In the genomic region with DNA sequence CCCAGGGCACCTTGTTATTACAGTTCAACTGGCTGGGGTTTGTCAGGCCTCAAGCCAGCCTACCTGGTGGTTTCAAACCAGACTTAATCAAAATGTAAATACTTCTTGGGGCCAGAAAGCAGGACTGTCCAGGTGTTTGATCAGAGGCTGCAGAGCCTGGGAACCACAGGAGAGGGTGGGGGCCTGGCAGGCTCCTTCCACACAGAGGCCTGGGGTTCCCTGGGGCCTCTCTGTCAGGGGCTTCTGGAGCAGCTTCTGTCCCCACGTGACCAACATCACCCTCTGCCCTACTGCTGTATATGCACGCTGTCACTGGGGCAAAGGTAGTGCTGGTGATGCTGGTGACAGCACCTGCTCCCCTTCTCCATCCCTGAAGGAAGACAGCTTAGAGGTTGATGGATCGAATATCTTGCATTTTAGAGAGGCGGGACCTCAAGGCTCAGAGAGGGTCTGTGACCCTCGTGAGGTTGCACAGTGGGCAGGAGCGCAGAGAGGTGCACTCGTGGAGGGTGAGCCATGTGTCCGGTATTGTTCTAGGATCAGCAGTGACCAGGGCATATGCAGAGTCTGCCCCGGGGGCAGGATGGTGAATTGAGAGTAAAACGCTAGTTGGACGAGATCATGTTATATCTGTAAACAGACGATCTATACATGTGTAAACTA, we compare ENCODE assay signal across 12 cellular contexts.
DNase-seq lines count a peak whose midpoint lies in the region; ATAC-seq and TF ChIP-seq lines count a peak whose summit lies in the region.
"Had no signal": no experiment of that assay in that cellular context is flagged by ENCODE, and none has a peak within 500 bp of the region (broad histone marks: within the 10 kb centered on the region; RNA-seq: fewer than 3 reads in every experiment).

No MANE protein-coding gene starts in this region.

- no peaks in the 10 kb centered on the region for H3K27me3 ChIP-seq in CD4-positive, alpha-beta T cell (ENCODE audit: control insufficient read depth, insufficient read depth, low read length)
- no peaks in the 10 kb centered on the region for H3K27me3 ChIP-seq in body of pancreas
- no peaks in the 10 kb centered on the region for H3K27me3 ChIP-seq in foreskin keratinocyte
- H3K27me3 ChIP-seq: left lung had no signal

- peak overlapping the region; percentile 94 for H3K27ac Mint-ChIP-seq in CD4-positive, alpha-beta T cell
- H3K27ac Mint-ChIP-seq in progenitor cell of endocrine pancreas, result peak overlapping the region; percentile 71

- CTCF ChIA-PET in CD4-positive, alpha-beta T cell (lab: Charles Lee), result interaction anchor here (1.3 to 2.6 kb wide), 4 partner anchors 13 to 143 kb away, joined by 3 to 12 read pairs (median 6); a partner anchor contains a TSS

- no peaks in the 10 kb centered on the region for H3K27me3 Mint-ChIP-seq in CD4-positive, alpha-beta T cell
- no peaks in the 10 kb centered on the region for H3K27me3 Mint-ChIP-seq in progenitor cell of endocrine pancreas

- H3K4me3 Mint-ChIP-seq in CD4-positive, alpha-beta T cell, result no peak overlapping the region
- peak overlapping the region; percentile 8 for H3K4me3 Mint-ChIP-seq in progenitor cell of endocrine pancreas (ENCODE audit: low read depth)

- intact Hi-C loops in CD4-positive, alpha-beta T cell (cut with DNase I, micrococcal nuclease), result loop anchor here in 1 of 2 experiments (5.0 kb wide), 2 partner anchors 35 to 190 kb away; no protein-coding TSS in a partner anchor
- intact Hi-C loops in body of pancreas (cut with DNase I), result no loop called here

- H3K4me1 Mint-ChIP-seq in CD4-positive, alpha-beta T cell (ENCODE audit: low read depth), result peaks cover 94% of the 10 kb centered on the region
- H3K4me1 Mint-ChIP-seq in progenitor cell of endocrine pancreas (ENCODE audit: low read depth), result peaks cover 29% of the 10 kb centered on the region

- no peak for TF ChIP-seq POLR2A in body of pancreas (IDR thresholded peaks at IDR 0.05)

- H3K36me3 Mint-ChIP-seq in CD4-positive, alpha-beta T cell (ENCODE audit: low read depth), result peaks cover 13% of the 10 kb centered on the region
- peaks cover 2% of the 10 kb centered on the region for H3K36me3 Mint-ChIP-seq in progenitor cell of endocrine pancreas (ENCODE audit: insufficient read depth)

- 44 to 49% methylated on average over 10 to 12 of the region's 12 CpGs for WGBS in body of pancreas, 2 donors

- peaks cover 48% of the 10 kb centered on the region for H3K4me1 ChIP-seq in body of pancreas
- peaks cover 25% of the 10 kb centered on the region for H3K4me1 ChIP-seq in foreskin keratinocyte

- H3K4me3 ChIP-seq in body of pancreas, result no peak overlapping the region
- H3K4me3 ChIP-seq: left lung had no signal

- H3K9me3 ChIP-seq in CD4-positive, alpha-beta T cell (ENCODE audit: control insufficient read depth, low read length), result no peaks in the 10 kb centered on the region
- H3K9me3 ChIP-seq in body of pancreas, result no peaks in the 10 kb centered on the region

- no peak for ATAC-seq in CD4-positive, alpha-beta T cell (ENCODE audit: poor library complexity)
- ATAC-seq in body of pancreas, result peak; percentile 72
- ATAC-seq in foreskin keratinocyte, result no peak
- ATAC-seq in HG03460 (IDR thresholded peaks at IDR 0.05; ENCODE audit: unreplicated experiment), result no peak
- ATAC-seq: left lung, SK-N-SH treated with all-trans-retinoic acid at 6 μM for 48 hours had no signal

- no peaks in the 10 kb centered on the region for H3K36me3 ChIP-seq in body of pancreas (replicated peaks in 1 of 2; ENCODE audit: insufficient read depth in 1 of 2, low read depth in 2 of 2)
- H3K36me3 ChIP-seq: left lung had no signal

- POLR2A ChIA-PET in CD4-positive, alpha-beta T cell (lab: Charles Lee), result interaction anchor here (0.5 to 2.0 kb wide), 4 partner anchors 32 to 230 kb away, joined by 3 to 9 read pairs (median 8); no protein-coding TSS in a partner anchor

- peak overlapping the region; percentile 76 for H3K27ac ChIP-seq in CD4-positive, alpha-beta T cell (ENCODE audit: low read depth, low read length)
- H3K27ac ChIP-seq in body of pancreas, result peak overlapping the region in 2 of 4 donors; percentile 6 to 50
- H3K27ac ChIP-seq in foreskin keratinocyte, result no peak overlapping the region

- H3K9me3 Mint-ChIP-seq in CD4-positive, alpha-beta T cell, result peaks cover 2% of the 10 kb centered on the region
- peaks cover 3% of the 10 kb centered on the region for H3K9me3 Mint-ChIP-seq in progenitor cell of endocrine pancreas (ENCODE audit: low read depth)

- DNase-seq in CD4-positive, alpha-beta T cell, result no peak
- DNase-seq in HT-29 (ENCODE audit: low spot score) (peak; percentile 19), body of pancreas (peak; percentile 54 to 82 (median 69)), progenitor cell of endocrine pancreas (ENCODE audit: low spot score, unreplicated experiment) (no peak), foreskin keratinocyte (no peak), GDM1 (lab: John Stamatoyannopoulos, UW) (no peak)
- DNase-seq: activated CD4-positive, alpha-beta T cell treated with anti-CD3 and anti-CD28 coated beads for 4 hours; amygdala; left lung; NCI-H1694 treated with DMSO at 0.1 percent for 48 hours had no signal

- no peak for TF ChIP-seq CTCF in CD4-positive, alpha-beta T cell (IDR thresholded peaks at IDR 0.05)
- TF ChIP-seq CTCF in body of pancreas (IDR thresholded peaks at IDR 0.05) (no peak), progenitor cell of endocrine pancreas (IDR thresholded peaks at IDR 0.05; ENCODE audit: unreplicated experiment) (no peak), foreskin keratinocyte (conservative IDR thresholded peaks at IDR 0.05) (no peak)

Comparison
In these comparisons a context has a peak if more than half of its experiments do, and no peak if none do; other contexts are left out.
1. DNase-seq: peak in HT-29 (single experiment) and body of pancreas (4 of 4); none in CD4-positive, alpha-beta T cell (0 of 10), progenitor cell of endocrine pancreas (single experiment), foreskin keratinocyte (0 of 2) and GDM1 (single experiment).